Comparison of ENCODE assay signal across 16 cellular contexts in the genomic region with DNA sequence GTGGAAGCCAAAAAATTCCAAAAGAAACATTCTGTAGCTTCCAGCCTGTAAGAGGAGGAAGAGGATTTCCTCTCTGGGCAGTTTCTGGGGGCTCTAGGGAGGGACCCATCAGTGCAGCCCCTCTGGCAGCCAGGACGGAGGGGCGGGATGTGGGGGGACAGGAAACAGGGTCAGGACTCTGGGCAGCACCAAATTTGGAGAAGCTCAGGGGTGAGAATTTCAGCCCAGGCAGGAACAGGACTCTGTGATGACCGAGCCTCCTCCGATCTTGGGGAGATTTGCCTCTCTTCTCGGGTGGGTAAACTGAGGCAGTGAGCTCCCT. TPM values are rescaled to one million over a fixed set of nuclear protein-coding genes. Genes with fewer than 3 reads are reported as not detected.
DNase-seq lines count a peak whose midpoint lies in the region; ATAC-seq, FAIRE-seq and TF ChIP-seq lines count a peak whose summit lies in the region.
"Had no signal": no experiment of that assay in that cellular context is flagged by ENCODE, and none has a peak within 500 bp of the region (broad histone marks: within the 10 kb centered on the region; RNA-seq: fewer than 3 reads in every experiment).

No MANE protein-coding gene starts in this region.

- ATAC-seq in IMR-90 (ENCODE audit: low read depth) = no peak

- 0 out of 2 replicates have a peak overlapping the region, but pooled peaks have one; percentile 49 for H3K56ac ChIP-seq in IMR-90 (ENCODE audit: extremely low read depth, insufficient read depth, low read length)

- H3K4me2 ChIP-seq in IMR-90 (ENCODE audit: low read depth, low read length) (no peak overlapping the region), endothelial cell of umbilical vein (ENCODE audit: insufficient read depth, low read length) (no peak overlapping the region)

- H3K36me3 ChIP-seq in IMR-90 (ENCODE audit: control insufficient read depth, insufficient read depth, low read length) (no peaks in the 10 kb centered on the region), endothelial cell of umbilical vein (ENCODE audit: control insufficient read depth in 2 of 2, extremely low read depth in 1 of 2, insufficient read depth in 2 of 2, low read length in 2 of 2) (no peaks in the 10 kb centered on the region), mucosa of stomach (ENCODE audit: control insufficient read depth, insufficient read depth, low read length) (no peaks in the 10 kb centered on the region), stomach (no peaks in the 10 kb centered on the region)

- no peak for TF ChIP-seq EP300 in stomach (IDR thresholded peaks at IDR 0.05)

- peak overlapping the region; percentile 72 for H2AK5ac ChIP-seq in IMR-90 (ENCODE audit: low read depth, low read length)

- peak overlapping the region; percentile 27; the same call in 1 of the 2 replicates for H3K23ac ChIP-seq in IMR-90 (ENCODE audit: low read depth, low read length)

- dilution Hi-C loops in IMR-90 (cut with HindIII; ENCODE audit: low sequenced_read_pairs, unreplicated experiment) = no loop called here
- dilution Hi-C loops in endothelial cell of umbilical vein (cut with MboI; ENCODE audit: extremely low pct_ligation_motif_present, low sequenced_read_pairs) = no loop called here

- DNase-seq in IMR-90 (no peak), endothelial cell of umbilical vein (ENCODE audit: low read depth, low spot score) (no peak), stomach (no peak), substantia nigra (lab: John Stamatoyannopoulos, UW) (no peak), GF-D8 (lab: John Stamatoyannopoulos, UW) (no peak), NCI-H1092 (lab: John Stamatoyannopoulos, UW) (no peak)
- DNase-seq in stimulated activated CD4-positive, alpha-beta T cell treated with anti-CD3 and anti-CD28 coated beads, Interleukin-15, amount 100 ng/mL, for 24 hours = no peak
- DNase-seq: activated CD4-positive, CD25-positive, alpha-beta regulatory T cell; activated CD8-positive, alpha-beta memory T cell treated with anti-CD3 and anti-CD28 coated beads, Interleukin-2, amount 50 U/mL, for 4 hours; NCI-H187 treated with DMSO at 0.1 percent for 48 hours; NCI-H526 treated with DMSO at 0.1 percent for 48 hours; retina had no signal

- peak overlapping the region; percentile 14 for H3K14ac ChIP-seq in IMR-90 (replicated peaks; ENCODE audit: low read depth, low read length)

- peak overlapping the region; percentile 18 for H2BK5ac ChIP-seq in IMR-90 (ENCODE audit: low read depth, low read length, poor library complexity, severe bottlenecking)

- no peak overlapping the region for H3K4me3 ChIP-seq in IMR-90 (ENCODE audit: insufficient read depth, low read depth, low read length)
- no peak overlapping the region for H3K4me3 ChIP-seq in endothelial cell of umbilical vein (replicated peaks in 1 of 3; ENCODE audit: insufficient read depth in 1 of 3, low read depth in 1 of 3, low read length in 3 of 3)
- H3K4me3 ChIP-seq in mucosa of stomach (ENCODE audit: low read length) = no peak overlapping the region
- H3K4me3 ChIP-seq in stomach = no peak overlapping the region

- H3K79me2 ChIP-seq in endothelial cell of umbilical vein (ENCODE audit: control insufficient read depth, insufficient read depth, low read length) = no peaks in the 10 kb centered on the region

- no peak for TF ChIP-seq POLR2A in IMR-90 (IDR thresholded peaks at IDR 0.05; ENCODE audit: low read depth, low read length)
- TF ChIP-seq POLR2A in endothelial cell of umbilical vein (IDR thresholded peaks at IDR 0.05; ENCODE audit: low read depth, low read length) = no peak
- TF ChIP-seq POLR2A in stomach (IDR thresholded peaks at IDR 0.05) = no peak

- CTCF ChIA-PET in IMR-90 (lab: Yijun Ruan, JAX) = interaction anchor here (1.0 kb wide), 1 partner anchor 16 kb away, joined by 5 read pairs; no protein-coding TSS in a partner anchor
- CTCF ChIA-PET in endothelial cell of umbilical vein (lab: Charles Lee) = interaction anchor here (1.1 to 1.9 kb wide), 4 partner anchors 16 to 42 kb away, joined by 3 to 10 read pairs (median 6); no protein-coding TSS in a partner anchor

- no peak for TF ChIP-seq CTCF in IMR-90 (conservative IDR thresholded peaks at IDR 0.05; ENCODE audit: low read depth, low read length)
- no peak for TF ChIP-seq CTCF in endothelial cell of umbilical vein (IDR thresholded peaks at IDR 0.05; ENCODE audit: extremely low read depth in 1 of 2, insufficient read depth in 1 of 2, low read depth in 1 of 2, low read length in 2 of 2)
- no peak for TF ChIP-seq CTCF in stomach (IDR thresholded peaks at IDR 0.05)

- peak overlapping the region; percentile 60 to 71 for H4K8ac ChIP-seq in IMR-90 (ENCODE audit: low read depth in 2 of 2, low read length in 2 of 2)

- no peak for TF ChIP-seq RAD21 in IMR-90 (IDR thresholded peaks at IDR 0.05; ENCODE audit: low read length)

- in situ Hi-C loops in IMR-90 (cut with MboI; ENCODE audit: low sequenced_read_pairs) = no loop called here

- no peaks in the 10 kb centered on the region for H4K20me1 ChIP-seq in IMR-90 (ENCODE audit: insufficient read depth, low read length)
- no peaks in the 10 kb centered on the region for H4K20me1 ChIP-seq in endothelial cell of umbilical vein (replicated peaks; ENCODE audit: control insufficient read depth, extremely low read depth, insufficient read depth, low read length)

- BruUV-seq in IMR-90 (replicated peaks; lab: Mats Ljungman, UMichigan) (no TSS peak), endothelial cell of umbilical vein (replicated peaks; lab: Mats Ljungman, UMichigan) (no TSS peak)

- peaks cover 22% of the 10 kb centered on the region for H3K4me1 ChIP-seq in IMR-90 (ENCODE audit: control insufficient read depth, insufficient read depth, low read length)
- H3K4me1 ChIP-seq in endothelial cell of umbilical vein (ENCODE audit: control insufficient read depth, extremely low read depth, insufficient read depth, low read length) = peaks cover 27% of the 10 kb centered on the region
- H3K4me1 ChIP-seq in mucosa of stomach (ENCODE audit: control insufficient read depth, insufficient read depth, low read length) = peaks cover 25% of the 10 kb centered on the region
- peaks cover 23 to 56% (median 44%) of the 10 kb centered on the region in 4 donors for H3K4me1 ChIP-seq in stomach

- H2BK15ac ChIP-seq in IMR-90 (ENCODE audit: low read depth, low read length) = peak overlapping the region; percentile 31; the same call in 1 of the 3 replicates

- WGBS in IMR-90 (ENCODE audit: extremely low coverage in 2 of 2, insufficient read length in 1 of 2), 2 experiments = 60% methylated on average over 4 of the region's 5 CpGs; no CpG with 5 or more reads in 1 of the 2 experiments
- 51 to 74% (median 63%) methylated on average over 5 of the region's 5 CpGs for WGBS in stomach, 5 donors

- H3K27ac ChIP-seq in IMR-90 (ENCODE audit: insufficient read depth, low read length) (peak overlapping the region; percentile 59), endothelial cell of umbilical vein (ENCODE audit: insufficient read depth, low read depth, low read length) (no peak overlapping the region), stomach (peak overlapping the region; percentile 20 to 82 (median 79)), substantia nigra (ENCODE audit: low read depth, low read length, poor library complexity, severe bottlenecking) (no peak overlapping the region)

- no peak for FAIRE-seq in endothelial cell of umbilical vein (lab: Jason Lieb, UNC)
- FAIRE-seq: RCC 7860 had no signal

- H2BK120ac ChIP-seq in IMR-90 (ENCODE audit: low read depth, low read length) = peak overlapping the region; percentile 81

- H4K91ac ChIP-seq in IMR-90 (ENCODE audit: insufficient read depth, low read depth, low read length) = peak overlapping the region; percentile 78

- no peak overlapping the region; the same call in none of the 2 replicates for H3K18ac ChIP-seq in IMR-90 (ENCODE audit: low read depth, low read length)

- POLR2A ChIA-PET in IMR-90 (lab: Charles Lee; ENCODE audit: unreplicated experiment) (no interaction called here), endothelial cell of umbilical vein (lab: Charles Lee) (no interaction called here)

- H2AK9ac ChIP-seq in IMR-90 (replicated peaks; ENCODE audit: low read depth, low read length, poor library complexity) = peak overlapping the region; percentile 73

- H2BK20ac ChIP-seq in IMR-90 (ENCODE audit: low read depth, low read length) = peak overlapping the region; percentile 40

- H2AFZ ChIP-seq in IMR-90 (replicated peaks; ENCODE audit: low read length, poor library complexity) = peak overlapping the region; percentile 84
- peak overlapping the region; percentile 17 for H2AFZ ChIP-seq in endothelial cell of umbilical vein (ENCODE audit: low read depth, low read length)

- H3K9me1 ChIP-seq in IMR-90 (ENCODE audit: insufficient read depth, low read length) (peaks cover 22% of the 10 kb centered on the region; the same call in 1 of the 2 replicates), endothelial cell of umbilical vein (replicated peaks; ENCODE audit: control insufficient read depth, extremely low read depth, insufficient read depth, low read length) (no peaks in the 10 kb centered on the region)

- H3K9ac ChIP-seq in IMR-90 (ENCODE audit: low read depth, low read length) (peak overlapping the region; percentile 40; the same call in 1 of the 2 replicates), endothelial cell of umbilical vein (replicated peaks; ENCODE audit: extremely low read depth, insufficient read depth, low read length) (no peak overlapping the region), mucosa of stomach (ENCODE audit: low read length) (peak overlapping the region; percentile 28)

- H3K79me1 ChIP-seq in IMR-90 (ENCODE audit: low read depth in 1 of 2, low read length in 2 of 2) = no peaks in the 10 kb centered on the region

- intact Hi-C loops in IMR-90 (cut with micrococcal nuclease) (no loop called here), endothelial cell of umbilical vein (cut with micrococcal nuclease) (no loop called here), stomach (cut with DNase I; ENCODE audit: low total_unique reads) (no loop called here)

- H3K4ac ChIP-seq in IMR-90 (ENCODE audit: low read depth, low read length) = peak overlapping the region; percentile 51

- peak overlapping the region; percentile 51 for H4K5ac ChIP-seq in IMR-90 (ENCODE audit: low read depth, low read length)

- H3K27me3 ChIP-seq in IMR-90 (ENCODE audit: control insufficient read depth, insufficient read depth, low read length) (no peaks in the 10 kb centered on the region), endothelial cell of umbilical vein (ENCODE audit: control insufficient read depth in 2 of 2, insufficient read depth in 2 of 2, low read length in 2 of 2) (no peaks in the 10 kb centered on the region), mucosa of stomach (ENCODE audit: control insufficient read depth, insufficient read depth, low read length) (peaks cover 7% of the 10 kb centered on the region), stomach (no peaks in the 10 kb centered on the region)

- H3K9me3 ChIP-seq in IMR-90 (ENCODE audit: control insufficient read depth, insufficient read depth, low read length) (no peaks in the 10 kb centered on the region), endothelial cell of umbilical vein (replicated peaks; ENCODE audit: control insufficient read depth, insufficient read depth, low read length) (no peaks in the 10 kb centered on the region), mucosa of stomach (ENCODE audit: control insufficient read depth, low read length) (no peaks in the 10 kb centered on the region), stomach (no peaks in the 10 kb centered on the region)

RNA-seq across cellular contexts. Expression of gene CIBAR2, which starts 18.4 kb away (rescaled TPM):
- total RNA-seq in IMR-90 (2012; rRNA removed) (0.18 TPM in 1 of 2 replicates, not detected in the other), endothelial cell of umbilical vein (not detected in 2 replicates), stomach (10 to 100 TPM in 1 of 5 donors, not detected in 4; 54.0 TPM)
- polyA plus RNA-seq in IMR-90 (2012; rRNA removed) (0.16 and 0.24 TPM in 2 replicates), endothelial cell of umbilical vein (0.07 and 0.30 TPM in 2 replicates), stomach (1 to 10 TPM in 1 of 3 donors, not detected in 2; 1.5 TPM)
- not detected in 2 replicates for polyA plus RNA-seq in IMR-90 (2012; cell fraction: cytosol; rRNA removed)
- 2.0 and 3.7 TPM in 2 replicates for polyA plus RNA-seq in IMR-90 (2012; cell fraction: nucleus; rRNA removed; ENCODE audit: low replicate concordance)
- polyA plus RNA-seq in endothelial cell of umbilical vein (2011; cell fraction: cytosol; rRNA removed) = 0.13 TPM in 1 of 2 replicates, not detected in the other
- polyA plus RNA-seq in endothelial cell of umbilical vein (2011; cell fraction: nucleus; rRNA removed) = 2.5 and 3.1 TPM in 2 replicates
- polyA plus RNA-seq in endothelial cell of umbilical vein (2012) = 0.15 and 0.23 TPM in 2 replicates
- not detected in 2 replicates for polyA minus RNA-seq in endothelial cell of umbilical vein
- not detected for polyA minus RNA-seq in endothelial cell of umbilical vein (2011; cell fraction: cytosol; rRNA and poly(A)+ RNA removed)
- 0.38 TPM in 1 of 2 replicates, not detected in the other for polyA minus RNA-seq in endothelial cell of umbilical vein (2011; cell fraction: nucleus; rRNA and poly(A)+ RNA removed)
- total RNA-seq: mononuclear cell; T-helper 1 cell treated with Interleukin-12 subunit alpha and Interleukin-12 subunit beta and Interleukin-4 antibody, amounts not matched to agents 30 ng/mL and 1 ng/mL, for 36 hours had no signal

Comparison
In these comparisons a context has a peak if more than half of its experiments do, and no peak if none do; other contexts are left out.
1. H3K27ac ChIP-seq: peak in IMR-90 (single experiment) and stomach (5 of 5); none in endothelial cell of umbilical vein (single experiment) and substantia nigra (single experiment).